Comparison of ENCODE assay signal across 8 cellular contexts in the genomic region with DNA sequence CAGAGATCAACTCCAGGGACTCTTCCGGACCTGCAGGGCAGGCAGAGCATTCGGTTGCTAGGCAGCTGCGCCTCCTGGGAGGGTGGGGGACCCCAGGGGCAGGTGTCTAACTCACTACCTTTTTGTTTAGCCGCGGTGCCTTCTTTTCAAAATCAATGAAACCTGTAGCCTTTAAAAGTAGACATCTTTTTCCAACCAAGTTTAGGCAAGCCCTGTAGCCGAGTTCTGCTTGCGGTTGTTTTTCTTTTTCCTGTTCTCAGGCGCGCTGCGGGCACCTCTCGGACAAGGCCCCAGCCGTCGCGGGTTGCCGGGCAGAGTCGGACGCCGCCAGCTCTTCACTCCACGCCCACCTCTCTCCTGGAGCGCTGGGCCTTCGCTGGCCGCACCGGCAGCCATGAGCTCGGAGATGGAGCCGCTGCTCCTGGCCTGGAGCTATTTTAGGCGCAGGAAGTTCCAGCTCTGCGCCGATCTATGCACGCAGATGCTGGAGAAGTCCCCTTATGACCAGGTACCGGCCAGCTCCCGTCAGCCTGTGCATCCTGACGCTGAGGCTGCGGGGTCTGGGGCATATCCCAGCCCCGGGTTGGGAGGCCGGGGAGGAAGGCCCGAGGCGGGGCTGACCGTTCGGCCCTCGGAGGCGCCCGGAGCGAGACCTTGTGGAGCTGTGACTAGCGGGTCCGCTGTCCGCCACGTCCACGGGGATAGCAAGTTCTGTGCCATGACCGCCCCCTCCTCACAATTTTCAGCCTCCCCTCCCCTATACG. TPM values are rescaled to one million over a fixed set of nuclear protein-coding genes. Genes with fewer than 3 reads are reported as not detected.
DNase-seq lines count a peak whose midpoint lies in the region; ATAC-seq and TF ChIP-seq lines count a peak whose summit lies in the region.

A gene (plus strand): TSS at position 338 of the 764 bp plus-strand sequence. CDS start 57 bp downstream, at position 395.

- no peaks in the 10 kb centered on the region for H3K36me3 ChIP-seq in suprapubic skin

- WGBS in suprapubic skin, result 2% methylated on average over 33 of the region's 50 CpGs

- peak within 1 kb of the TSS; percentile 97 for H3K27ac Mint-ChIP-seq in activated naive CD8-positive, alpha-beta T cell

- CTCF ChIA-PET in GM10248 (lab: Yijun Ruan, JAX), result interaction anchor here (0.9 to 2.2 kb wide), 9 partner anchors 10 to 157 kb away, joined by 3 to 8 read pairs (median 3); no protein-coding TSS in a partner anchor

- peaks cover 15% of the 10 kb centered on the region for H3K4me1 ChIP-seq in suprapubic skin

- H3K27me3 ChIP-seq in suprapubic skin, result no peaks in the 10 kb centered on the region

- H3K4me3 Mint-ChIP-seq in activated naive CD8-positive, alpha-beta T cell, result peak within 1 kb of the TSS; percentile 92

- no peaks in the 10 kb centered on the region for H3K9me3 Mint-ChIP-seq in activated naive CD8-positive, alpha-beta T cell (ENCODE audit: low read depth)

- POLR2A ChIA-PET in GM10248 (lab: Yijun Ruan, JAX), result no interaction called here

- peak within 1 kb of the TSS; percentile 88 for H3K27ac ChIP-seq in suprapubic skin

- H3K36me3 Mint-ChIP-seq in activated naive CD8-positive, alpha-beta T cell, result no peaks in the 10 kb centered on the region

- H3K9me3 ChIP-seq in suprapubic skin, result no peaks in the 10 kb centered on the region

- peak within 1 kb of the TSS; percentile 65 for H3K4me3 ChIP-seq in suprapubic skin

- no peak for TF ChIP-seq POLR2A in suprapubic skin (IDR thresholded peaks at IDR 0.05)

- DNase-seq in GM10248 (ENCODE audit: extremely low spot score) (peak; percentile 89), NCI-H1092 treated with DMSO at 0.1 percent for 48 hours (lab: John Stamatoyannopoulos, UW) (peak; percentile 95), glomerular visceral epithelial cell (ENCODE audit: extremely low spot score) (peak; percentile 91), occipital lobe (lab: John Stamatoyannopoulos, UW) (peak; percentile 84), suprapubic skin (ENCODE audit: low spot score in 2 of 2) (peak; percentile 88 to 89)

- ATAC-seq in HG02610 (IDR thresholded peaks at IDR 0.05; ENCODE audit: unreplicated experiment) (peak; percentile 98), SK-N-SH treated with all-trans-retinoic acid at 6 μM for 48 hours (peak; percentile 91)

- TF ChIP-seq CTCF in GM10248 (IDR thresholded peaks at IDR 0.05; ENCODE audit: control extremely low read depth, extremely low read depth, low read depth, missing control alignments), result no peak
- TF ChIP-seq CTCF in suprapubic skin (IDR thresholded peaks at IDR 0.05), result no peak

- H3K4me1 Mint-ChIP-seq in activated naive CD8-positive, alpha-beta T cell (ENCODE audit: low read depth), result peaks cover 11% of the 10 kb centered on the region

- H3K27me3 Mint-ChIP-seq in activated naive CD8-positive, alpha-beta T cell, result peaks cover 2% of the 10 kb centered on the region

- no peak for TF ChIP-seq EP300 in suprapubic skin (IDR thresholded peaks at IDR 0.05)

TF ChIP-seq in SK-N-SH treated with all-trans-retinoic acid at 6 μM for 48 hours, 23 proteins besides CTCF, POLR2A, EP300 and RAD21:
- TF ChIP-seq OSR1 (CRISPR knock-in tag; IDR thresholded peaks at IDR 0.05), result no peak
- no peak for TF ChIP-seq ARNTL (CRISPR knock-in tag; IDR thresholded peaks at IDR 0.05; ENCODE audit: borderline replicate concordance, low read depth)
- no peak for TF ChIP-seq ZC3H10 (CRISPR knock-in tag; IDR thresholded peaks at IDR 0.05)
- no peak for TF ChIP-seq TOX (CRISPR knock-in tag; IDR thresholded peaks at IDR 0.05; ENCODE audit: borderline replicate concordance)
- TF ChIP-seq ISL1 (CRISPR knock-in tag; IDR thresholded peaks at IDR 0.05), result no peak
- TF ChIP-seq ZNF8 (CRISPR knock-in tag; IDR thresholded peaks at IDR 0.05), result no peak
- TF ChIP-seq PPARA (CRISPR knock-in tag; IDR thresholded peaks at IDR 0.05; ENCODE audit: borderline replicate concordance), result no peak
- TF ChIP-seq ESRRG (CRISPR knock-in tag; IDR thresholded peaks at IDR 0.05), result no peak
- no peak for TF ChIP-seq CSDC2 (CRISPR knock-in tag; IDR thresholded peaks at IDR 0.05)

RNA-seq across cellular contexts. Expression of the gene that starts here (rescaled TPM):
- total RNA-seq in occipital lobe (12.2 TPM), suprapubic skin (10 to 100 TPM; 10.5 to 18.2 (median 12.1) TPM)

Comparison
In these comparisons a context has a peak if more than half of its experiments do, and no peak if none do; other contexts are left out.
1. Peak in every context shown above with its lines: DNase-seq, ATAC-seq, H3K4me3 ChIP-seq and H3K27ac ChIP-seq.